In genomic region chr7:66948480-66949109, GRCh38 we compare ENCODE assay signal across 29 cellular contexts.
"Had no signal": no experiment of that assay in that cellular context is flagged by ENCODE, and none has a peak within 500 bp of the region (broad histone marks: within the 10 kb centered on the region; RNA-seq: fewer than 3 reads in every experiment).

No MANE protein-coding gene starts in this region.

- DNase-seq: activated CD4-positive, alpha-beta T cell treated with anti-CD3 and anti-CD28 coated beads for 48 hours; activated CD4-positive, alpha-beta T cell treated with anti-CD3 and anti-CD28 coated beads, Interleukin-2, amount 50 U/mL, for 4 hours; activated CD4-positive, CD25-positive, alpha-beta regulatory T cell treated with anti-CD3 and anti-CD28 coated beads, Interleukin-2, amount 50 U/mL, for 72 hours; activated CD8-positive, alpha-beta memory T cell treated with anti-CD3 and anti-CD28 coated beads, Interleukin-2, amount 50 U/mL, for 48 hours; activated CD8-positive, alpha-beta T cell treated with anti-CD3 and anti-CD28 coated beads, Interleukin-2, amount 10 ng/mL, durations not matched to agents 7 days and 5 days; activated gamma-delta T cell treated with Interleukin-2 at 50 U/mL for 16 hours; activated naive CD4-positive, alpha-beta T cell treated with anti-CD3 and anti-CD28 coated beads, Interleukin-2, amount 10 ng/mL, durations not matched to agents 7 days and 5 days; activated naive CD8-positive, alpha-beta T cell treated with anti-CD3 and anti-CD28 coated beads for 36 hours; activated T-cell treated with anti-CD3 and anti-CD28 coated beads, Interleukin-2, amount 50 U/mL, for 48 hours; brain microvascular endothelial cell; Kasumi-1; MV-4-11; NCI-H1092 treated with DMSO at 0.1 percent for 48 hours; NCI-H1417 treated with DMSO at 0.1 percent for 48 hours; NCI-H1694; NCI-H2029; NCI-H2107; NCI-H2171 treated with DMSO at 0.1 percent for 48 hours; NCI-H226; NCI-H526; NCI-H82; SW 1271 had no signal

- H3K4me3 Mint-ChIP-seq: activated CD8-positive, alpha-beta T cell treated with anti-CD3 and anti-CD28 coated beads, Interleukin-2, amount 10 ng/mL, durations not matched to agents 7 days and 5 days; activated naive CD4-positive, alpha-beta T cell treated with anti-CD3 and anti-CD28 coated beads, Interleukin-2, amount 10 ng/mL, durations not matched to agents 7 days and 5 days; activated naive CD8-positive, alpha-beta T cell treated with anti-CD3 and anti-CD28 coated beads for 36 hours; T-helper 1 cell treated with Interleukin-12 subunit alpha and Interleukin-12 subunit beta and Interleukin-4 antibody, amounts not matched to agents 30 μg/mL and 1 μg/mL, for 36 hours; WTC11 had no signal

- H3K27ac Mint-ChIP-seq: activated CD8-positive, alpha-beta T cell treated with anti-CD3 and anti-CD28 coated beads, Interleukin-2, amount 10 ng/mL, durations not matched to agents 7 days and 5 days; activated naive CD4-positive, alpha-beta T cell treated with anti-CD3 and anti-CD28 coated beads, Interleukin-2, amount 10 ng/mL, durations not matched to agents 7 days and 5 days; activated naive CD8-positive, alpha-beta T cell treated with anti-CD3 and anti-CD28 coated beads for 36 hours; activated T-helper 2 cell treated with anti-CD3 and anti-CD28 coated beads, Interferon-gamma antibody, Interleukin-2, Interleukin-4, amounts not matched to agents 10 μg/mL and 5 μg/mL and 100 μg/mL, durations not matched to agents 14 hours and 24 hours and 36 hours; T-helper 1 cell treated with Interleukin-12 subunit alpha and Interleukin-12 subunit beta and Interleukin-4 antibody, amounts not matched to agents 30 μg/mL and 1 μg/mL, for 36 hours; WTC11 had no signal

- ATAC-seq: activated CD8-positive, alpha-beta T cell treated with anti-CD3 and anti-CD28 coated beads, Interleukin-2, amount 10 ng/mL, durations not matched to agents 7 days and 5 days; K562; Right ventricle myocardium inferior; WTC11 had no signal

- H3K27ac ChIP-seq: brain microvascular endothelial cell, cardiac muscle cell, SK-N-MC had no signal

- H3K27me3 Mint-ChIP-seq: activated naive CD4-positive, alpha-beta T cell treated with anti-CD3 and anti-CD28 coated beads, Interleukin-2, amount 10 ng/mL, durations not matched to agents 7 days and 5 days; activated naive CD8-positive, alpha-beta T cell treated with anti-CD3 and anti-CD28 coated beads for 36 hours had no signal

- H3K27me3 ChIP-seq: brain microvascular endothelial cell, cardiac muscle cell had no signal

- H3K4me3 ChIP-seq: cardiac muscle cell, K562, SK-N-MC had no signal

- H3K4me1 Mint-ChIP-seq: activated naive CD4-positive, alpha-beta T cell treated with anti-CD3 and anti-CD28 coated beads, Interleukin-2, amount 10 ng/mL, durations not matched to agents 7 days and 5 days; activated naive CD8-positive, alpha-beta T cell treated with anti-CD3 and anti-CD28 coated beads for 36 hours; WTC11 had no signal

- H3K9me3 Mint-ChIP-seq: activated naive CD4-positive, alpha-beta T cell treated with anti-CD3 and anti-CD28 coated beads, Interleukin-2, amount 10 ng/mL, durations not matched to agents 7 days and 5 days; activated naive CD8-positive, alpha-beta T cell treated with anti-CD3 and anti-CD28 coated beads for 36 hours; activated T-helper 2 cell treated with anti-CD3 and anti-CD28 coated beads, Interferon-gamma antibody, Interleukin-2, Interleukin-4, amounts not matched to agents 10 μg/mL and 5 μg/mL and 100 μg/mL, durations not matched to agents 14 hours and 24 hours and 36 hours; T-helper 1 cell treated with Interleukin-12 subunit alpha and Interleukin-12 subunit beta and Interleukin-4 antibody, amounts not matched to agents 30 μg/mL and 1 μg/mL, for 36 hours; WTC11 had no signal
